In genomic region chr2:95392730-95393455, GRCh38 we compare ENCODE assay signal across 17 cellular contexts. TPM values are rescaled to one million over a fixed set of nuclear protein-coding genes. Genes with fewer than 3 reads are reported as not detected.
A peak's percentile ranks its signal among the peaks of the same experiment; 100 is the strongest.
DNase-seq lines count a peak whose midpoint lies in the region; ATAC-seq and TF ChIP-seq lines count a peak whose summit lies in the region.
"Had no signal": no experiment of that assay in that cellular context is flagged by ENCODE, and none has a peak within 500 bp of the region (broad histone marks: within the 10 kb centered on the region; RNA-seq: fewer than 3 reads in every experiment).

No MANE protein-coding gene starts in this region.

- H3K4me1 ChIP-seq in cardiac muscle cell (ENCODE audit: low read depth), result no peaks in the 10 kb centered on the region
- H3K4me1 ChIP-seq in heart right ventricle, result peaks cover 0 to 16% (median 5%) of the 10 kb centered on the region in 9 donors
- H3K4me1 ChIP-seq in OCI-LY7 (ENCODE audit: insufficient read depth, low read length, poor library complexity, severe bottlenecking), result no peaks in the 10 kb centered on the region
- no peaks in the 10 kb centered on the region for H3K4me1 ChIP-seq in Karpas-422 (ENCODE audit: low read length)

- POLR2A ChIA-PET in OCI-LY7 (lab: Charles Lee), result no interaction called here

- TF ChIP-seq CTCF in cardiac muscle cell (IDR thresholded peaks at IDR 0.05; ENCODE audit: low read depth, low read length) (peak; percentile 27), heart right ventricle (IDR thresholded peaks at IDR 0.05) (peak in 1 of 9 donors; percentile 3), OCI-LY7 (conservative IDR thresholded peaks at IDR 0.05; ENCODE audit: low read length) (peak; percentile 38; the same call in 1 of the 2 replicates), glutamatergic neuron (IDR thresholded peaks at IDR 0.05; ENCODE audit: partially characterized antibody, unreplicated experiment) (peak; percentile 39)

- no peak overlapping the region for H3K4me2 ChIP-seq in OCI-LY7 (ENCODE audit: low read length)
- H3K4me2 ChIP-seq in Karpas-422 (ENCODE audit: low read depth, low read length, poor library complexity, severe bottlenecking), result no peak overlapping the region

- CTCF ChIA-PET in OCI-LY7 (lab: Charles Lee; ENCODE audit: unreplicated experiment), result no interaction called here

- H3K36me3 Mint-ChIP-seq in glutamatergic neuron (ENCODE audit: unreplicated experiment), result no peaks in the 10 kb centered on the region
- H3K36me3 Mint-ChIP-seq: activated naive CD8-positive, alpha-beta T cell treated with anti-CD3 and anti-CD28 coated beads, Interleukin-2, amount 10 ng/mL, durations not matched to agents 7 days and 5 days had no signal

- H3K27me3 ChIP-seq in cardiac muscle cell (no peaks in the 10 kb centered on the region), heart right ventricle (peaks cover 0 to 12% (median 0%) of the 10 kb centered on the region in 7 donors), Karpas-422 (ENCODE audit: low read length) (no peaks in the 10 kb centered on the region)

- no peaks in the 10 kb centered on the region for H4K20me1 ChIP-seq in OCI-LY7 (ENCODE audit: insufficient read depth, low read length)
- no peaks in the 10 kb centered on the region for H4K20me1 ChIP-seq in Karpas-422 (ENCODE audit: insufficient read depth, low read depth, low read length)

- no peak overlapping the region for H2AFZ ChIP-seq in OCI-LY7 (ENCODE audit: low read length)
- H2AFZ ChIP-seq in Karpas-422 (ENCODE audit: low read length), result no peak overlapping the region

- H3K27ac ChIP-seq in cardiac muscle cell, result no peak overlapping the region
- no peak overlapping the region for H3K27ac ChIP-seq in heart right ventricle
- no peak overlapping the region for H3K27ac ChIP-seq in OCI-LY7 (ENCODE audit: low read depth, low read length, poor library complexity, severe bottlenecking)
- H3K27ac ChIP-seq in Karpas-422 (ENCODE audit: low read length), result no peak overlapping the region
- H3K27ac ChIP-seq: esophagus squamous epithelium, skin epidermis had no signal

- ATAC-seq in heart right ventricle, result no peak
- no peak for ATAC-seq in GM21529 (IDR thresholded peaks at IDR 0.05; ENCODE audit: unreplicated experiment)
- no peak for ATAC-seq in HG02623 (IDR thresholded peaks at IDR 0.05; ENCODE audit: unreplicated experiment)

- H3K27me3 Mint-ChIP-seq in glutamatergic neuron (ENCODE audit: unreplicated experiment), result peaks cover 7% of the 10 kb centered on the region
- H3K27me3 Mint-ChIP-seq: activated naive CD8-positive, alpha-beta T cell treated with anti-CD3 and anti-CD28 coated beads, Interleukin-2, amount 10 ng/mL, durations not matched to agents 7 days and 5 days had no signal

- H3K9me3 Mint-ChIP-seq in glutamatergic neuron (ENCODE audit: unreplicated experiment), result peaks cover 4% of the 10 kb centered on the region
- H3K9me3 Mint-ChIP-seq: activated naive CD8-positive, alpha-beta T cell treated with anti-CD3 and anti-CD28 coated beads, Interleukin-2, amount 10 ng/mL, durations not matched to agents 7 days and 5 days; T-helper 1 cell treated with Interleukin-12 subunit alpha and Interleukin-12 subunit beta and Interleukin-4 antibody, amounts not matched to agents 30 μg/mL and 1 μg/mL, for 36 hours had no signal

- BruUV-seq in OCI-LY7 (replicated peaks; lab: Mats Ljungman, UMichigan), result no TSS peak

- H3K79me2 ChIP-seq in OCI-LY7 (ENCODE audit: insufficient read depth, low read depth, low read length) (no peaks in the 10 kb centered on the region), Karpas-422 (ENCODE audit: low read length) (no peaks in the 10 kb centered on the region)

- H3K9me2 ChIP-seq in OCI-LY7 (ENCODE audit: insufficient read depth, low read length) (no peaks in the 10 kb centered on the region), Karpas-422 (replicated peaks; ENCODE audit: insufficient read depth, low read length) (no peaks in the 10 kb centered on the region)

- H3K36me3 ChIP-seq in cardiac muscle cell (no peaks in the 10 kb centered on the region), heart right ventricle (no peaks in the 10 kb centered on the region), OCI-LY7 (ENCODE audit: insufficient read depth, low read length) (no peaks in the 10 kb centered on the region), Karpas-422 (ENCODE audit: insufficient read depth, low read length) (no peaks in the 10 kb centered on the region)
- H3K36me3 ChIP-seq: esophagus squamous epithelium had no signal

- intact Hi-C loops in heart right ventricle (cut with DNase I) (no loop called here), OCI-LY7 (cut with micrococcal nuclease; ENCODE audit: unreplicated experiment) (loop anchor here (2.0 kb wide), 1 partner anchor 20 kb away; no protein-coding TSS in a partner anchor)

- WGBS in heart right ventricle, 2 donors, result 75 to 79% methylated on average over 8 of the region's 8 CpGs

- no peak overlapping the region for H3K9ac ChIP-seq in Karpas-422 (ENCODE audit: low read length)

- H3K4me3 ChIP-seq in cardiac muscle cell (no peak overlapping the region), heart right ventricle (no peak overlapping the region), OCI-LY7 (ENCODE audit: low read depth, low read length, poor library complexity, severe bottlenecking) (no peak overlapping the region), Karpas-422 (ENCODE audit: low read length) (no peak overlapping the region)
- H3K4me3 ChIP-seq: esophagus squamous epithelium, skin epidermis had no signal

- H3K4me3 Mint-ChIP-seq in glutamatergic neuron (ENCODE audit: unreplicated experiment), result no peak overlapping the region
- H3K4me3 Mint-ChIP-seq: activated naive CD8-positive, alpha-beta T cell treated with anti-CD3 and anti-CD28 coated beads, Interleukin-2, amount 10 ng/mL, durations not matched to agents 7 days and 5 days; T-helper 1 cell treated with Interleukin-12 subunit alpha and Interleukin-12 subunit beta and Interleukin-4 antibody, amounts not matched to agents 30 μg/mL and 1 μg/mL, for 36 hours had no signal

- no peak overlapping the region for H3K27ac Mint-ChIP-seq in glutamatergic neuron (ENCODE audit: unreplicated experiment)
- H3K27ac Mint-ChIP-seq: activated naive CD8-positive, alpha-beta T cell treated with anti-CD3 and anti-CD28 coated beads, Interleukin-2, amount 10 ng/mL, durations not matched to agents 7 days and 5 days; T-helper 1 cell treated with Interleukin-12 subunit alpha and Interleukin-12 subunit beta and Interleukin-4 antibody, amounts not matched to agents 30 μg/mL and 1 μg/mL, for 36 hours had no signal

- H3K4me1 Mint-ChIP-seq in glutamatergic neuron (ENCODE audit: low read depth, unreplicated experiment), result no peaks in the 10 kb centered on the region
- H3K4me1 Mint-ChIP-seq: activated naive CD8-positive, alpha-beta T cell treated with anti-CD3 and anti-CD28 coated beads, Interleukin-2, amount 10 ng/mL, durations not matched to agents 7 days and 5 days had no signal

- no peak for DNase-seq in cardiac muscle cell (ENCODE audit: low read depth in 1 of 2, low spot score in 1 of 2)
- no peak for DNase-seq in heart right ventricle
- no peak for DNase-seq in OCI-LY7 (ENCODE audit: low spot score)
- DNase-seq in glutamatergic neuron, result no peak
- no peak for DNase-seq in Karpas-422
- no peak for DNase-seq in NCI-H526 treated with DMSO at 0.1 percent for 48 hours (lab: John Stamatoyannopoulos, UW)
- DNase-seq: ACHN; activated CD4-positive, alpha-beta T cell treated with anti-CD3 and anti-CD28 coated beads for 1 hour; activated naive CD8-positive, alpha-beta T cell treated with anti-CD3 and anti-CD28 coated beads, Interleukin-2, amount 10 ng/mL, durations not matched to agents 7 days and 5 days; esophagus squamous epithelium; IMR-90; NCI-H1436 treated with DMSO at 0.1 percent for 48 hours; nucleus accumbens had no signal

- H3K9me3 ChIP-seq in cardiac muscle cell (ENCODE audit: low read depth), result no peaks in the 10 kb centered on the region
- no peaks in the 10 kb centered on the region for H3K9me3 ChIP-seq in heart right ventricle
- no peaks in the 10 kb centered on the region for H3K9me3 ChIP-seq in OCI-LY7 (ENCODE audit: low read length)
- H3K9me3 ChIP-seq in Karpas-422 (ENCODE audit: low read length), result no peaks in the 10 kb centered on the region
- H3K9me3 ChIP-seq: esophagus squamous epithelium had no signal

RNA-seq across cellular contexts. Expression of gene FAHD2A, which starts 9.6 kb away (rescaled TPM):
- total RNA-seq in cardiac muscle cell, result 57.7 and 64.9 TPM in 2 replicates
- polyA plus RNA-seq in cardiac muscle cell, result 66.1 and 66.5 TPM in 2 replicates
- 10 to 100 TPM; 24.1 to 45.1 (median 39.8) TPM for total RNA-seq in heart right ventricle
- 10 to 100 TPM; 26.5 to 40.9 TPM for polyA plus RNA-seq in heart right ventricle
- 47.2 and 48.2 TPM in 2 replicates for total RNA-seq in OCI-LY7 (2014; rRNA removed; shearing (Covaris generic))
- total RNA-seq in OCI-LY7 (2022), result 50.9 and 53.0 TPM in 2 replicates
- total RNA-seq in glutamatergic neuron (ENCODE audit: unreplicated experiment), result 50.3 TPM
- 22.5 and 34.2 TPM in 2 replicates for total RNA-seq in Karpas-422 (2014; rRNA removed; shearing (Covaris generic); ENCODE audit: low replicate concordance)
